9 cellular contexts compared by ENCODE assay signal in genomic region chr1:111414756-111415155, GRCh38. TPM values are rescaled to one million over a fixed set of nuclear protein-coding genes. Genes with fewer than 3 reads are reported as not detected.
"Had no signal": no experiment of that assay in that cellular context is flagged by ENCODE, and none has a peak within 500 bp of the region (broad histone marks: within the 10 kb centered on the region; RNA-seq: fewer than 3 reads in every experiment).

No MANE protein-coding gene starts in this region.

- ATAC-seq: GM12878 had no signal

- H3K4me3 ChIP-seq: GM12878 had no signal

- FAIRE-seq: G401.6, GM12878, GM12891, GM12892, GM18507, GM19239 had no signal

- DNase-seq: GDM1, GF-D8 had no signal

RNA-seq across cellular contexts. Expression of gene OVGP1, which starts 12.8 kb away (rescaled TPM):
- total RNA-seq: G401 had no signal
